1 cellular context compared by ENCODE assay signal in genomic region chr3:56930706-56931105, GRCh38.
TF ChIP-seq lines count a peak whose summit lies in the region.

No MANE protein-coding gene starts in this region.

TF ChIP-seq in HCT116, 20 proteins besides CTCF, POLR2A, EP300 and RAD21 (continued from another document):
- TF ChIP-seq MAX (IDR thresholded peaks at IDR 0.05): no peak
- TF ChIP-seq EZH2 (IDR thresholded peaks at IDR 0.05): no peak
- TF ChIP-seq YY1 (IDR thresholded peaks at IDR 0.05; ENCODE audit: extremely low read depth, insufficient replicate concordance, low read depth, low read length): no peak
- no peak for TF ChIP-seq EGR1 (IDR thresholded peaks at IDR 0.05; ENCODE audit: low read depth)
- no peak for TF ChIP-seq SRF (IDR thresholded peaks at IDR 0.05; ENCODE audit: low read depth)
- no peak for TF ChIP-seq POLR2AphosphoS5 (IDR thresholded peaks at IDR 0.05; ENCODE audit: low read depth, low read length)
- TF ChIP-seq ATF3 (IDR thresholded peaks at IDR 0.05): no peak
- TF ChIP-seq REST (IDR thresholded peaks at IDR 0.05; ENCODE audit: low read depth): no peak
- TF ChIP-seq EZH2phosphoT487 (IDR thresholded peaks at IDR 0.05; ENCODE audit: borderline replicate concordance): no peak
